15 cellular contexts compared by ENCODE assay signal in the genomic region with DNA sequence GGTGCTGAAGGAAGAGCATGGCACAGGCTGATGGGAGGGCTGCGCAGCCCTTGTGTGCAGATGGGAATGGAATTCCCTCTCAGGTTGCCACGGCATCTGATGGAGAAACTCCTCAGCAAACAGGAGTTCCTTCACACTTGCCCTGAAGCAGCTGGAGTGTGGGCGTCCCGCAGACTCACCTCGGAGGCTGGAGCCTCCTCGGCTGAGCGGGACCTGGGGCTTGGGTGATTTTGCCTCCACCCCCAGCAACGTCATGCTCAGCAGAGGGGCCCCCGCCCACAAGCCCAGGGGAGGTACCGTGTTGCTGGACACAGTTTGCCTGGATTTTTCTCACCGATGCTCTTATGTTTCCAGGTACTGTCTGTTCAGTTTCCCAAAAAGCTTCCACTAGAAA.
A peak's percentile ranks its signal among the peaks of the same experiment; 100 is the strongest.
DNase-seq lines count a peak whose midpoint lies in the region; ATAC-seq, FAIRE-seq and TF ChIP-seq lines count a peak whose summit lies in the region.
"Had no signal": no experiment of that assay in that cellular context is flagged by ENCODE, and none has a peak within 500 bp of the region (broad histone marks: within the 10 kb centered on the region; RNA-seq: fewer than 3 reads in every experiment).

No MANE protein-coding gene starts in this region.

- H3K9ac ChIP-seq in K562 (ENCODE audit: insufficient read depth in 1 of 2, low read depth in 2 of 2, low read length in 2 of 2), result peak overlapping the region; percentile 68 to 82; a peak in 3 of 4 replicates

- POLR2A ChIA-PET in K562 (lab: Yijun Ruan, JAX), result interaction anchor here (0.6 to 0.8 kb wide), 2 partner anchors 34 to 532 kb away, joined by 3 read pairs; no protein-coding TSS in a partner anchor

- CTCF ChIA-PET in K562 (lab: Yijun Ruan, JAX; ENCODE audit: low intra/inter-chr PET ratio), result interaction anchor here (0.8 to 1.8 kb wide), 6 partner anchors 64 to 428 kb away, joined by 3 to 13 read pairs (median 6); a partner anchor contains a TSS

- BruUV-seq in K562 (replicated peaks; lab: Mats Ljungman, UMichigan), result no TSS peak

- peaks cover 4 to 29% of the 10 kb centered on the region in 2 experiments; a peak in 3 of 5 replicates for H3K4me1 ChIP-seq in K562 (replicated peaks in 1 of 2; ENCODE audit: control insufficient read depth in 2 of 2, insufficient read depth in 2 of 2, low read length in 2 of 2)
- no peaks in the 10 kb centered on the region for H3K4me1 ChIP-seq in lower lobe of right lung
- H3K4me1 ChIP-seq: tibial artery had no signal

- peak overlapping the region; percentile 91 for H3K4me2 ChIP-seq in K562 (ENCODE audit: insufficient read depth, low read length)

- 3% methylated on average over 11 of the region's 11 CpGs for WGBS in K562 (ENCODE audit: insufficient coverage, low coverage, missing lambda C conversion rate)

- H3K79me2 ChIP-seq in K562 (ENCODE audit: control insufficient read depth, insufficient read depth, low read length), result no peaks in the 10 kb centered on the region

- H3K36me3 ChIP-seq in K562 (ENCODE audit: control insufficient read depth, insufficient read depth, low read length) (no peaks in the 10 kb centered on the region), lower lobe of right lung (no peaks in the 10 kb centered on the region)
- H3K36me3 ChIP-seq: SJCRH30, tibial artery had no signal

- no peak for TF ChIP-seq RAD21 in K562 (CRISPR knock-in tag; conservative IDR thresholded peaks at IDR 0.05 in 1 of 2, IDR thresholded peaks at IDR 0.05 in 1 of 2)

- in situ Hi-C loops in K562 (cut with MboI), result loop anchor here (10.0 kb wide), 1 partner anchor 353 kb away; no protein-coding TSS in a partner anchor

- H4K20me1 ChIP-seq in K562 (replicated peaks; ENCODE audit: control insufficient read depth, insufficient read depth, low read length), result no peaks in the 10 kb centered on the region

- peak overlapping the region; percentile 41 for H3K4me3 ChIP-seq in K562
- H3K4me3 ChIP-seq in lower lobe of right lung, result peak overlapping the region; percentile 32
- H3K4me3 ChIP-seq: GM12878, SJCRH30, tibial artery had no signal

- intact Hi-C loops in left ventricle myocardium superior (cut with micrococcal nuclease) (no loop called here), cardiac septum (cut with DNase I) (no loop called here), K562 (cut with micrococcal nuclease) (loop anchor here (10.0 kb wide), 1 partner anchor 183 kb away; no protein-coding TSS in a partner anchor), lower lobe of right lung (cut with DNase I) (no loop called here)

- ATAC-seq in left ventricle myocardium superior, result no peak
- peak; percentile 76 for ATAC-seq in K562
- ATAC-seq in lower lobe of right lung, result peak in 1 of 2 donors; percentile 52
- ATAC-seq in HG02610 (IDR thresholded peaks at IDR 0.05; ENCODE audit: unreplicated experiment), result no peak

- TF ChIP-seq EP300 in K562 (IDR thresholded peaks at IDR 0.05; ENCODE audit: low read length), result no peak

- H3K27ac ChIP-seq in K562 (ENCODE audit: extremely low read depth, low read depth, low read length), result no peak overlapping the region; the same call in 2 of the 3 replicates
- no peak overlapping the region for H3K27ac ChIP-seq in lower lobe of right lung
- H3K27ac ChIP-seq: SJCRH30, skin epidermis, tibial artery had no signal

- H3K9me3 ChIP-seq in K562 (replicated peaks; ENCODE audit: control insufficient read depth, insufficient read depth, low read depth, low read length), result no peaks in the 10 kb centered on the region
- no peaks in the 10 kb centered on the region for H3K9me3 ChIP-seq in lower lobe of right lung
- H3K9me3 ChIP-seq: SJCRH30, tibial artery had no signal

- TF ChIP-seq POLR2A in K562 (conservative IDR thresholded peaks at IDR 0.05), result no peak

- TF ChIP-seq CTCF in K562 (IDR thresholded peaks at IDR 0.05 in 2 of 3, conservative IDR thresholded peaks at IDR 0.05 in 1 of 3; ENCODE audit: insufficient read depth in 2 of 3, low read depth in 1 of 3, low read length in 3 of 3), result no peak
- TF ChIP-seq CTCF in lower lobe of right lung (IDR thresholded peaks at IDR 0.05), result no peak

- H2AFZ ChIP-seq in K562 (ENCODE audit: low read depth, low read length), result peak overlapping the region; percentile 98

- H3K9me1 ChIP-seq in K562 (ENCODE audit: control insufficient read depth, insufficient read depth, low read length), result no peaks in the 10 kb centered on the region

- DNase-seq in left ventricle myocardium superior (peak; percentile 2), cardiac septum (ENCODE audit: low spot score) (no peak), K562 (ENCODE audit: extremely low read depth in 1 of 4, low spot score in 3 of 4) (peak; percentile 42 to 74 (median 70)), lower lobe of right lung (no peak), NCI-H1105 (lab: John Stamatoyannopoulos, UW) (no peak), mucosa of gallbladder (ENCODE audit: low spot score) (no peak)
- DNase-seq in effector CD8-positive, alpha-beta T cell (lab: John Stamatoyannopoulos, UW), result no peak
- DNase-seq: DMS79, NCI-H524 treated with DMSO at 0.1 percent for 48 hours, tibial artery had no signal

- no peak for FAIRE-seq in K562 (lab: Jason Lieb, UNC)
- FAIRE-seq: GM12878, islet of Langerhans had no signal

- H3K27me3 ChIP-seq in K562 (ENCODE audit: control insufficient read depth in 2 of 2, insufficient read depth in 2 of 2, low read length in 2 of 2) (peaks cover 0 to 55% of the 10 kb centered on the region in 2 experiments; a peak in 2 of 5 replicates), lower lobe of right lung (ENCODE audit: low read depth) (no peaks in the 10 kb centered on the region)
- H3K27me3 ChIP-seq: SJCRH30 had no signal

TF ChIP-seq in K562, 482 proteins besides CTCF, POLR2A, EP300 and RAD21 (continues in another document):
- TF ChIP-seq CC2D1A (IDR thresholded peaks at IDR 0.05) (no peak), ELF4 (CRISPR knock-in tag; IDR thresholded peaks at IDR 0.05) (no peak), CHD2 (IDR thresholded peaks at IDR 0.05; ENCODE audit: low read depth, low read length) (no peak), HMG20B (CRISPR knock-in tag; IDR thresholded peaks at IDR 0.05) (no peak), NRF1 (conservative IDR thresholded peaks at IDR 0.05 in 1 of 2, IDR thresholded peaks at IDR 0.05 in 1 of 2) (peak; percentile 42 to 54; a peak in 3 of 4 replicates), SIN3B (IDR thresholded peaks at IDR 0.05; ENCODE audit: low read depth) (no peak), SRSF7 (optimal IDR thresholded peaks at IDR 0.05; ENCODE audit: low read depth, low read length) (no peak), EGR1 (conservative IDR thresholded peaks at IDR 0.05) (peak; percentile 52), NCOA6 (IDR thresholded peaks at IDR 0.05) (no peak)
- TF ChIP-seq, protein P1, sequence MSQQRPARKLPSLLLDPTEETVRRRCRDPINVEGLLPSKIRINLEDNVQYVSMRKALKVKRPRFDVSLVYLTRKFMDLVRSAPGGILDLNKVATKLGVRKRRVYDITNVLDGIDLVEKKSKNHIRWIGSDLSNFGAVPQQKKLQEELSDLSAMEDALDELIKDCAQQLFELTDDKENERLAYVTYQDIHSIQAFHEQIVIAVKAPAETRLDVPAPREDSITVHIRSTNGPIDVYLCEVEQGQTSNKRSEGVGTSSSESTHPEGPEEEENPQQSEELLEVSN (IDR thresholded peaks at IDR 0.05; ENCODE audit: borderline replicate concordance in 1 of 2, extremely low read depth in 1 of 2, insufficient read depth in 1 of 2, insufficient read length in 1 of 2, low read depth in 1 of 2, low read length in 1 of 2, poor library complexity in 1 of 2, severe bottlenecking in 1 of 2), result peak in 1 of 2 experiments; percentile 14
- TF ChIP-seq, protein P2, sequence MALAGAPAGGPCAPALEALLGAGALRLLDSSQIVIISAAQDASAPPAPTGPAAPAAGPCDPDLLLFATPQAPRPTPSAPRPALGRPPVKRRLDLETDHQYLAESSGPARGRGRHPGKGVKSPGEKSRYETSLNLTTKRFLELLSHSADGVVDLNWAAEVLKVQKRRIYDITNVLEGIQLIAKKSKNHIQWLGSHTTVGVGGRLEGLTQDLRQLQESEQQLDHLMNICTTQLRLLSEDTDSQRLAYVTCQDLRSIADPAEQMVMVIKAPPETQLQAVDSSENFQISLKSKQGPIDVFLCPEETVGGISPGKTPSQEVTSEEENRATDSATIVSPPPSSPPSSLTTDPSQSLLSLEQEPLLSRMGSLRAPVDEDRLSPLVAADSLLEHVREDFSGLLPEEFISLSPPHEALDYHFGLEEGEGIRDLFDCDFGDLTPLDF (CRISPR knock-in tag; IDR thresholded peaks at IDR 0.05), result no peak
- TF ChIP-seq, protein P3, sequence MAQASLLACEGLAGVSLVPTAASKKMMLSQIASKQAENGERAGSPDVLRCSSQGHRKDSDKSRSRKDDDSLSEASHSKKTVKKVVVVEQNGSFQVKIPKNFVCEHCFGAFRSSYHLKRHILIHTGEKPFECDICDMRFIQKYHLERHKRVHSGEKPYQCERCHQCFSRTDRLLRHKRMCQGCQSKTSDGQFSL (CRISPR knock-in tag; IDR thresholded peaks at IDR 0.05), result no peak
- TF ChIP-seq, protein P3 (tag; IDR thresholded peaks at IDR 0.05), result no peak
- TF ChIP-seq, protein P4, sequence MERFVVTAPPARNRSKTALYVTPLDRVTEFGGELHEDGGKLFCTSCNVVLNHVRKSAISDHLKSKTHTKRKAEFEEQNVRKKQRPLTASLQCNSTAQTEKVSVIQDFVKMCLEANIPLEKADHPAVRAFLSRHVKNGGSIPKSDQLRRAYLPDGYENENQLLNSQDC (CRISPR knock-in tag; IDR thresholded peaks at IDR 0.05), result no peak
- TF ChIP-seq, protein P5, sequence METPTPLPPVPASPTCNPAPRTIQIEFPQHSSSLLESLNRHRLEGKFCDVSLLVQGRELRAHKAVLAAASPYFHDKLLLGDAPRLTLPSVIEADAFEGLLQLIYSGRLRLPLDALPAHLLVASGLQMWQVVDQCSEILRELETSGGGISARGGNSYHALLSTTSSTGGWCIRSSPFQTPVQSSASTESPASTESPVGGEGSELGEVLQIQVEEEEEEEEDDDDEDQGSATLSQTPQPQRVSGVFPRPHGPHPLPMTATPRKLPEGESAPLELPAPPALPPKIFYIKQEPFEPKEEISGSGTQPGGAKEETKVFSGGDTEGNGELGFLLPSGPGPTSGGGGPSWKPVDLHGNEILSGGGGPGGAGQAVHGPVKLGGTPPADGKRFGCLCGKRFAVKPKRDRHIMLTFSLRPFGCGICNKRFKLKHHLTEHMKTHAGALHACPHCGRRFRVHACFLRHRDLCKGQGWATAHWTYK (CRISPR knock-in tag; IDR thresholded peaks at IDR 0.05), result no peak
- TF ChIP-seq, protein P6, sequence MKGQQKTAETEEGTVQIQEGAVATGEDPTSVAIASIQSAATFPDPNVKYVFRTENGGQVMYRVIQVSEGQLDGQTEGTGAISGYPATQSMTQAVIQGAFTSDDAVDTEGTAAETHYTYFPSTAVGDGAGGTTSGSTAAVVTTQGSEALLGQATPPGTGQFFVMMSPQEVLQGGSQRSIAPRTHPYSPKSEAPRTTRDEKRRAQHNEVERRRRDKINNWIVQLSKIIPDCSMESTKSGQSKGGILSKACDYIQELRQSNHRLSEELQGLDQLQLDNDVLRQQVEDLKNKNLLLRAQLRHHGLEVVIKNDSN (CRISPR knock-in tag; IDR thresholded peaks at IDR 0.05), result no peak

Comparison
In these comparisons a context has a peak if more than half of its experiments do, and no peak if none do; other contexts are left out.
1. DNase-seq: peak in left ventricle myocardium superior (single experiment) and K562 (4 of 4); none in cardiac septum (single experiment), lower lobe of right lung (single experiment), NCI-H1105 (single experiment), mucosa of gallbladder (single experiment) and effector CD8-positive, alpha-beta T cell (single experiment).